In genomic region chr3:43958973-43959372, GRCh38 we compare ENCODE assay signal across 26 cellular contexts.
"Had no signal": no experiment of that assay in that cellular context is flagged by ENCODE, and none has a peak within 500 bp of the region (broad histone marks: within the 10 kb centered on the region; RNA-seq: fewer than 3 reads in every experiment).

No MANE protein-coding gene starts in this region.

- H3K4me3 ChIP-seq: PC-9, SJCRH30, SK-N-MC had no signal

- H3K27ac ChIP-seq: KMS-11, PC-9, RWPE1, SJCRH30, SK-N-MC had no signal

- H3K4me2 ChIP-seq: KMS-11, PC-9 had no signal

- H3K27me3 ChIP-seq: SJCRH30 had no signal

- H3K9ac ChIP-seq: KMS-11 had no signal

- DNase-seq: Karpas-422, MM.1S, MV-4-11, NCI-H1105, NCI-H1417 treated with DMSO at 0.1 percent for 48 hours, NCI-H1436 treated with DMSO at 0.1 percent for 48 hours, NCI-H1694 treated with DMSO at 0.1 percent for 48 hours, NCI-H187 treated with DMSO at 0.1 percent for 48 hours, NCI-H2029, NCI-H2081, NCI-H2227 treated with DMSO at 0.1 percent for 48 hours, NCI-H345, NCI-H446 treated with DMSO at 0.1 percent for 48 hours, NCI-H510A, NCI-H526, NCI-H69, NCI-H748 treated with DMSO at 0.1 percent for 48 hours, PC-9, SHP77, SIG-M5 had no signal

- ATAC-seq: Panc1, Right ventricle myocardium inferior had no signal

- H3K36me3 ChIP-seq: SJCRH30 had no signal

- H3K9me3 ChIP-seq: SJCRH30 had no signal

- H2AFZ ChIP-seq: PC-9 had no signal
